Comparison of ENCODE assay signal across 21 cellular contexts in the genomic region with DNA sequence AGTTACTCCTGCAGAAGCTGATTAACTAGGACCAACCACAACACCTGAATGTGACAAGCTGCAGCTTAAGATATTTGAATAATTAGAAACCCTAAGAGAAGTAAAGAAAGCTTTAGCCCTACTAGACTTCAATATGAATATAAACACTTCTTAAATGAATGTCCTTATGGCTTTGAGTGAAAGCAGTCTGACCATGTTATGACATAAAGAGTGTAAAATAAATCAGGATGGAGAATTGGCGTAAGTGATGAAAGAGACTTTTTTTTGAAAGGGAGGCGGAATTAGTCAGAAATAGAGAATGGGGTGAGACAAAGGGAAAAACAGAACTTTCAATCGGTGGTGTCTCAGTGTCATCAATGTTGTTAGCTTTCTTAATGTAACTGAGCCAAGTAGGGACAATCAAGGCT.
DNase-seq lines count a peak whose midpoint lies in the region; ATAC-seq and TF ChIP-seq lines count a peak whose summit lies in the region.
"Had no signal": no experiment of that assay in that cellular context is flagged by ENCODE, and none has a peak within 500 bp of the region (broad histone marks: within the 10 kb centered on the region; RNA-seq: fewer than 3 reads in every experiment).

No MANE protein-coding gene starts in this region.

- WGBS in GM23248 (ENCODE audit: low coverage in 1 of 2, low lambda C conversion rate in 2 of 2, missing lambda C conversion rate in 2 of 2), 2 experiments: 22 to 23% methylated on average over 3 of the region's 3 CpGs

- in situ Hi-C loops in GM23248 (cut with MboI): no loop called here

- H2AFZ ChIP-seq in OCI-LY3 (ENCODE audit: low read depth, low read length) (no peak overlapping the region), GM23248 (no peak overlapping the region)

- H3K9ac ChIP-seq in OCI-LY3 (ENCODE audit: low read length) (no peak overlapping the region), GM23248 (no peak overlapping the region)
- H3K9ac ChIP-seq: BLaER1 treated with 17β-estradiol and CSF1 and Interleukin-3, amounts not matched to agents 10 nM and 100 nM had no signal

- H3K4me3 ChIP-seq in OCI-LY3 (ENCODE audit: low read length): no peak overlapping the region
- H3K4me3 ChIP-seq in GM23248: no peak overlapping the region
- H3K4me3 ChIP-seq: A549; BLaER1 treated with 17β-estradiol and CSF1 and Interleukin-3, amounts not matched to agents 10 nM and 100 nM had no signal

- DNase-seq in GM23248: no peak
- DNase-seq: AML-193; CD4-positive, alpha-beta T cell; CD8-positive, alpha-beta T cell; COR-L47; DMS 273 treated with DMSO at 0.1 percent for 48 hours; DMS153; DMS53; DMS79; DND-41; EL; GDM1 had no signal

- H4K20me1 ChIP-seq in OCI-LY3 (ENCODE audit: insufficient read depth, low read length) (no peaks in the 10 kb centered on the region), GM23248 (ENCODE audit: insufficient read depth) (no peaks in the 10 kb centered on the region)

- H3K79me2 ChIP-seq in OCI-LY3 (ENCODE audit: low read length) (no peaks in the 10 kb centered on the region), GM23248 (ENCODE audit: insufficient read depth) (no peaks in the 10 kb centered on the region)

- H3K4me1 ChIP-seq in OCI-LY3 (ENCODE audit: low read length) (peaks cover 15% of the 10 kb centered on the region), GM23248 (ENCODE audit: insufficient read depth) (no peaks in the 10 kb centered on the region)
- H3K4me1 ChIP-seq: A549; BLaER1 treated with 17β-estradiol and CSF1 and Interleukin-3, amounts not matched to agents 10 nM and 100 nM had no signal

- peak; percentile 55 for ATAC-seq in GM18520 (IDR thresholded peaks at IDR 0.05; ENCODE audit: unreplicated experiment)
- peak; percentile 86 for ATAC-seq in HG02610 (IDR thresholded peaks at IDR 0.05; ENCODE audit: unreplicated experiment)
- no peak for ATAC-seq in HG02588 (IDR thresholded peaks at IDR 0.05; ENCODE audit: unreplicated experiment)
- no peak for ATAC-seq in GM19395 (IDR thresholded peaks at IDR 0.05; ENCODE audit: unreplicated experiment)
- ATAC-seq: A549; CD8-positive, alpha-beta T cell had no signal

- H3K9me2 ChIP-seq in GM23248 (ENCODE audit: insufficient read depth): no peaks in the 10 kb centered on the region

- no peaks in the 10 kb centered on the region for H3F3A ChIP-seq in GM23248 (ENCODE audit: insufficient read depth)

- H3K9me3 ChIP-seq in OCI-LY3 (ENCODE audit: insufficient read depth, low read length): no peaks in the 10 kb centered on the region
- no peaks in the 10 kb centered on the region for H3K9me3 ChIP-seq in GM23248 (ENCODE audit: low read depth)
- H3K9me3 ChIP-seq: A549; BLaER1 treated with 17β-estradiol and CSF1 and Interleukin-3, amounts not matched to agents 10 nM and 100 nM had no signal

- no peak overlapping the region for H3K27ac ChIP-seq in OCI-LY3 (ENCODE audit: low read length)
- no peak overlapping the region for H3K27ac ChIP-seq in GM23248
- H3K27ac ChIP-seq: 22Rv1; A549; BLaER1 treated with 17β-estradiol and CSF1 and Interleukin-3, amounts not matched to agents 10 nM and 100 nM; C4-2B had no signal

- H3K27me3 ChIP-seq in OCI-LY3 (ENCODE audit: low read depth, low read length) (no peaks in the 10 kb centered on the region), GM23248 (replicated peaks; ENCODE audit: insufficient read depth) (no peaks in the 10 kb centered on the region)

- H3K36me3 ChIP-seq in OCI-LY3 (replicated peaks; ENCODE audit: low read depth, low read length): no peaks in the 10 kb centered on the region
- no peaks in the 10 kb centered on the region for H3K36me3 ChIP-seq in GM23248 (ENCODE audit: low read depth)
- H3K36me3 ChIP-seq: BLaER1 treated with 17β-estradiol and CSF1 and Interleukin-3, amounts not matched to agents 10 nM and 100 nM had no signal

- H3K4me2 ChIP-seq in OCI-LY3 (ENCODE audit: low read length) (peak overlapping the region; percentile 8), GM23248 (ENCODE audit: unreplicated experiment) (no peak overlapping the region)
- H3K4me2 ChIP-seq: A549; BLaER1 treated with 17β-estradiol and CSF1 and Interleukin-3, amounts not matched to agents 10 nM and 100 nM had no signal

- TF ChIP-seq CTCF in OCI-LY3 (IDR thresholded peaks at IDR 0.05; ENCODE audit: low read depth, low read length): no peak

Comparison
In these comparisons a context has a peak if more than half of its experiments do, and no peak if none do; other contexts are left out.
1. ATAC-seq: peak in GM18520 (single experiment) and HG02610 (single experiment); none in HG02588 (single experiment) and GM19395 (single experiment).